ENCODE assay signal across 23 cellular contexts in genomic region chr16:14241631-14242030, GRCh38.
"Had no signal": no experiment of that assay in that cellular context is flagged by ENCODE, and none has a peak within 500 bp of the region (broad histone marks: within the 10 kb centered on the region; RNA-seq: fewer than 3 reads in every experiment).

No MANE protein-coding gene starts in this region.

- H3K27ac ChIP-seq: epithelial cell of prostate, SJCRH30, VCaP had no signal

- FAIRE-seq: astrocyte, small intestine had no signal

- H3K4me3 ChIP-seq: lung, SJCRH30, stomach, testis, upper lobe of left lung had no signal

- H3K4me1 ChIP-seq: SJCRH30 had no signal

- H3K9me3 ChIP-seq: SJCRH30, stomach, testis, upper lobe of left lung had no signal

- ATAC-seq: natural killer cell treated with Interleukin-12 subunit alpha and Interleukin-12 subunit beta and Interleukin-15 and Interleukin-18, amount 100 ng/mL, for 72 hours; stimulated activated effector memory CD8-positive, alpha-beta T cell treated with anti-CD3 and anti-CD28 coated beads, Interleukin-12 subunit alpha, Interleukin-12 subunit beta, amount 100 ng/mL, for 72 hours had no signal

- DNase-seq: activated CD4-positive, alpha-beta T cell treated with anti-CD3 and anti-CD28 coated beads for 1 hour; activated CD8-positive, alpha-beta memory T cell treated with anti-CD3 and anti-CD28 coated beads for 24 hours; activated CD8-positive, alpha-beta memory T cell treated with anti-CD3 and anti-CD28 coated beads, Interleukin-2, amount 50 U/mL, for 48 hours; activated effector memory CD4-positive, alpha-beta T cell treated with Interleukin-2 at 50 U/mL for 16 hours; activated naive CD4-positive, alpha-beta T cell treated with anti-CD3 and anti-CD28 coated beads, Interleukin-2, amount 10 ng/mL, durations not matched to agents 7 days and 5 days; activated T-cell treated with anti-CD3 and anti-CD28 coated beads, Interleukin-2, amount 50 U/mL, for 48 hours; endodermal cell; occipital lobe; posterior cingulate gyrus; SJCRH30; small intestine; stimulated activated CD4-positive, alpha-beta T cell treated with anti-CD3 and anti-CD28 coated beads, Interleukin-15, amount 100 ng/mL, for 24 hours; stimulated activated CD4-positive, alpha-beta T cell treated with anti-CD3 and anti-CD28 coated beads, Interleukin-4, amount 100 ng/mL, for 24 hours; stomach; T1000; testis; upper lobe of left lung had no signal

- H3K27me3 ChIP-seq: SJCRH30, stomach, testis, upper lobe of left lung had no signal
